22 cellular contexts compared by ENCODE assay signal in genomic region chrX:67718926-67719325, GRCh38.
"Had no signal": no experiment of that assay in that cellular context is flagged by ENCODE, and none has a peak within 500 bp of the region (broad histone marks: within the 10 kb centered on the region; RNA-seq: fewer than 3 reads in every experiment).

No MANE protein-coding gene starts in this region.

- H3K36me3 ChIP-seq: gastroesophageal sphincter, thyroid gland, upper lobe of right lung had no signal

- H3K27me3 ChIP-seq: gastroesophageal sphincter, thyroid gland, upper lobe of right lung had no signal

- DNase-seq: activated CD4-positive, alpha-beta T cell treated with anti-CD3 and anti-CD28 coated beads for 1 hour; activated CD4-positive, alpha-beta T cell treated with anti-CD3 and anti-CD28 coated beads, Interleukin-2, amount 50 U/mL, for 1 hour; activated CD8-positive, alpha-beta T cell treated with anti-CD3 and anti-CD28 coated beads, Interleukin-2, amount 10 ng/mL, durations not matched to agents 7 days and 5 days; activated gamma-delta T cell; activated naive CD4-positive, alpha-beta T cell treated with anti-CD3 and anti-CD28 coated beads, Interleukin-2, amount 50 U/mL, for 16 hours; activated naive CD8-positive, alpha-beta T cell treated with anti-CD3 and anti-CD28 coated beads, Interleukin-2, amount 50 U/mL, for 24 hours; anterior cingulate cortex; caudate nucleus; effector memory CD8-positive, alpha-beta T cell; head of caudate nucleus; mammary epithelial cell; midbrain; nucleus accumbens; stimulated activated CD4-positive, alpha-beta T cell treated with anti-CD3 and anti-CD28 coated beads, Interleukin-4, amount 100 ng/mL, for 4 hours; stimulated activated naive CD8-positive, alpha-beta T cell treated with anti-CD3 and anti-CD28 coated beads, Interleukin-15, Interleukin-2, amounts not matched to agents 100 U/mL and 50 U/mL, for 24 hours; T-helper 1 cell; thyroid gland; upper lobe of right lung had no signal

- H3K27ac ChIP-seq: gastroesophageal sphincter, parathyroid adenoma, thyroid gland, upper lobe of right lung had no signal

- H3K9me3 ChIP-seq: gastroesophageal sphincter, thyroid gland, upper lobe of right lung had no signal

- ATAC-seq: activated CD8-positive, alpha-beta T cell treated with anti-CD3 and anti-CD28 coated beads, Interleukin-2, amount 10 ng/mL, durations not matched to agents 7 days and 5 days; activated naive CD8-positive, alpha-beta T cell treated with anti-CD3 and anti-CD28 coated beads, Interleukin-2, amount 50 U/mL, for 24 hours; effector memory CD8-positive, alpha-beta T cell; esophagus mucosa; gastroesophageal sphincter; left lobe of liver; stimulated activated naive CD8-positive, alpha-beta T cell treated with anti-CD3 and anti-CD28 coated beads, Interleukin-15, Interleukin-2, amounts not matched to agents 100 U/mL and 50 U/mL, for 24 hours; upper lobe of right lung had no signal

- H3K4me1 ChIP-seq: gastroesophageal sphincter, parathyroid adenoma, upper lobe of right lung had no signal

- H3K4me3 ChIP-seq: gastroesophageal sphincter, thyroid gland, upper lobe of right lung had no signal
